In the genomic region with DNA sequence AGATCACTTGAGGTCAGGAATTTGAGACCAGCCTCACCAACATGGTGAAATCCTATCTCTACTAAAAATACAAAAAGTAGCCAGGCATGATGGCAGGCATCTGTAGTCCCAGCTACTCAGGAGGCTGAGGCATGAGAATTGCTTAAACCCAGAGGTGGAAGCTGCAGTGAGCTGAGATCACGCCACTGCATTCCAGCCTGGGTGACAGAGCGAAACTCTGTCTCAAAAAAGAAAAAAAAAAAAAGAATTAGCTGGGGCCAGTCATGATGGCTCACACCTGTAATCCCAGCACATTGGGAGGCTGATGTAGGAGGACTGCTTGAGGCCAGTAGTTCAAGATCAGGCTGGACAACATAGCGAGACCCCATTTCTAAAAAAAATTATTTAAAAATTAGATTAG, we compare ENCODE assay signal across 9 cellular contexts. TPM values are rescaled to one million over a fixed set of nuclear protein-coding genes. Genes with fewer than 3 reads are reported as not detected.
"Had no signal": no experiment of that assay in that cellular context is flagged by ENCODE, and none has a peak within 500 bp of the region (broad histone marks: within the 10 kb centered on the region; RNA-seq: fewer than 3 reads in every experiment).

No MANE protein-coding gene starts in this region.

RNA-seq across cellular contexts. Expression of a gene that starts 54.3 kb away (rescaled TPM):
- total RNA-seq: activated CD4-positive, alpha-beta T cell treated with anti-CD3 and anti-CD28 coated beads, Interleukin-2, amount 10 ng/mL, durations not matched to agents 7 days and 5 days; activated CD8-positive, alpha-beta T cell treated with anti-CD3 and anti-CD28 coated beads, Interleukin-2, amount 10 ng/mL, durations not matched to agents 7 days and 5 days; activated naive CD8-positive, alpha-beta T cell treated with anti-CD3 and anti-CD28 coated beads, Interleukin-2, amount 10 ng/mL, durations not matched to agents 7 days and 5 days; cerebellum; MCF 10A; OCI-LY7; SJCRH30; T-helper 1 cell treated with Interleukin-12 subunit alpha and Interleukin-12 subunit beta and Interleukin-4 antibody, amounts not matched to agents 30 ng/mL and 1 ng/mL, for 36 hours; T-helper 2 cell treated with Interferon-gamma antibody and Interleukin-4, amounts not matched to agents 100 ng/mL and 5 ng/mL, for 36 hours had no signal
